ENCODE assay signal across 7 cellular contexts in the genomic region with DNA sequence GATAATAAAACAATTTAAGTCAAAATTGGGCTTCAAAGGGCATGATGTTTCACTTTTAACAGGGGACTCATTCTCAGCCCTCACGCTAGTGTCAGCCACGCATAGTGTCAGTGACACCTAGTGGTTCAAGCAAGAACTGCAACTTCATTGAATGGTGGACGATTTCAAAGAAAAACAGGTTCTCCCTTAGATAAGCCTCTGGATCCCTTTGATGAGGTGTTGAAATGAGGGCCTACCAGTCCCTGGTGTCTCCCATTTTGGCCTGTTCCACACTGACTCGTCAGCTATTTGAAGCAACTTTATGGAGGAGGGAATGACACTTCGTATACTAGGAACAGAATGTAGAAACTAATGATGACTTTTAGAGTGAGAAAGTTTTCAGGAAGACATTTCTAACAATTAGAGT. TPM values are rescaled to one million over a fixed set of nuclear protein-coding genes. Genes with fewer than 3 reads are reported as not detected.
DNase-seq lines count a peak whose midpoint lies in the region; ATAC-seq, FAIRE-seq and TF ChIP-seq lines count a peak whose summit lies in the region.

No MANE protein-coding gene starts in this region.

- FAIRE-seq in H54 (lab: Jason Lieb, UNC): peak; percentile 75

- no peak overlapping the region for H3K4me3 ChIP-seq in OCI-LY1 (ENCODE audit: low read depth, low read length, poor library complexity, severe bottlenecking)
- no peak overlapping the region for H3K4me3 ChIP-seq in adrenal gland
- no peak overlapping the region for H3K4me3 ChIP-seq in hepatocyte

- no peaks in the 10 kb centered on the region for H3K9me3 ChIP-seq in OCI-LY1 (ENCODE audit: low read length)
- no peaks in the 10 kb centered on the region for H3K9me3 ChIP-seq in adrenal gland (replicated peaks in 1 of 3)
- no peaks in the 10 kb centered on the region for H3K9me3 ChIP-seq in hepatocyte (ENCODE audit: low read depth)

- H3K9ac ChIP-seq in OCI-LY1 (ENCODE audit: low read length): no peak overlapping the region

- no peak overlapping the region for H2AFZ ChIP-seq in OCI-LY1 (ENCODE audit: low read length)
- no peak overlapping the region for H2AFZ ChIP-seq in hepatocyte

- H3K4me1 ChIP-seq in OCI-LY1 (ENCODE audit: insufficient read depth, low read length, severe bottlenecking) (peaks cover 12% of the 10 kb centered on the region), adrenal gland (replicated peaks in 1 of 2) (no peaks in the 10 kb centered on the region), hepatocyte (ENCODE audit: insufficient read depth) (peaks cover 26% of the 10 kb centered on the region)

- H3K27ac ChIP-seq in OCI-LY1 (ENCODE audit: low read depth, low read length, poor library complexity, severe bottlenecking): no peak overlapping the region
- no peak overlapping the region for H3K27ac ChIP-seq in adrenal gland
- H3K27ac ChIP-seq in hepatocyte: peak overlapping the region; percentile 28

- TF ChIP-seq CTCF in OCI-LY1 (IDR thresholded peaks at IDR 0.05; ENCODE audit: low read length) (peak; percentile 76), adrenal gland (IDR thresholded peaks at IDR 0.05) (peak; percentile 30 to 84 (median 66)), hepatocyte (IDR thresholded peaks at IDR 0.05; ENCODE audit: poor library complexity) (peak; percentile 74)

- H3K79me2 ChIP-seq in OCI-LY1 (ENCODE audit: insufficient read depth, low read length) (no peaks in the 10 kb centered on the region), hepatocyte (no peaks in the 10 kb centered on the region)

- intact Hi-C loops in adrenal gland (cut with DNase I): loop anchor here (10.0 kb wide), 2 partner anchors 301 to 321 kb away; no protein-coding TSS in a partner anchor

- H4K20me1 ChIP-seq in OCI-LY1 (ENCODE audit: insufficient read depth, low read length) (no peaks in the 10 kb centered on the region), hepatocyte (ENCODE audit: insufficient read depth, poor library complexity, severe bottlenecking) (no peaks in the 10 kb centered on the region)

- DNase-seq in DMS153 (lab: John Stamatoyannopoulos, UW) (peak; percentile 32), H54 (ENCODE audit: insufficient read length, low spot score) (peak; percentile 6), adrenal gland (peak in 5 of 7 donors; percentile 14 to 60 (median 44)), hepatocyte (ENCODE audit: low spot score) (peak; percentile 62), smooth muscle cell of the brain vasculature (ENCODE audit: low read depth, low spot score) (peak; percentile 7)

- H3K27me3 ChIP-seq in OCI-LY1 (ENCODE audit: insufficient read depth, low read length) (no peaks in the 10 kb centered on the region), adrenal gland (no peaks in the 10 kb centered on the region), hepatocyte (no peaks in the 10 kb centered on the region)

- H3F3A ChIP-seq in OCI-LY1 (ENCODE audit: insufficient read depth, low read length): no peaks in the 10 kb centered on the region

- no peaks in the 10 kb centered on the region for H3K9me2 ChIP-seq in OCI-LY1 (ENCODE audit: low read depth, low read length)
- no peaks in the 10 kb centered on the region for H3K9me2 ChIP-seq in hepatocyte (replicated peaks; ENCODE audit: insufficient read depth)

- TF ChIP-seq POLR2A in H54 (IDR thresholded peaks at IDR 0.05; ENCODE audit: low read depth, low read length) (no peak), adrenal gland (IDR thresholded peaks at IDR 0.05) (no peak)

- H3K36me3 ChIP-seq in OCI-LY1 (ENCODE audit: insufficient read depth, low read length): no peaks in the 10 kb centered on the region; the same call in 1 of the 2 replicates
- no peaks in the 10 kb centered on the region for H3K36me3 ChIP-seq in adrenal gland (replicated peaks in 1 of 2)
- H3K36me3 ChIP-seq in hepatocyte (replicated peaks; ENCODE audit: insufficient read depth, low read depth): no peaks in the 10 kb centered on the region

- no peak overlapping the region for H3K4me2 ChIP-seq in OCI-LY1 (ENCODE audit: low read length)
- H3K4me2 ChIP-seq in hepatocyte: no peak overlapping the region

- ATAC-seq in HG02938 (IDR thresholded peaks at IDR 0.05; ENCODE audit: unreplicated experiment): no peak

- 12 to 17% (median 14%) methylated on average over 5 of the region's 5 CpGs for WGBS in adrenal gland, 4 donors
- WGBS in hepatocyte (ENCODE audit: low lambda C conversion rate, missing lambda C conversion rate): 14% methylated on average over 5 of the region's 5 CpGs

RNA-seq across cellular contexts. Expression of a gene that starts 56.2 kb away (rescaled TPM):
- under 1 TPM in 3 of 8 donors, not detected in 5; 0.14 to 0.36 (median 0.24) TPM for total RNA-seq in adrenal gland
- 1 to 10 TPM in 1 of 3 donors, under 1 TPM in 2; under 0.01 to 1.1 (median 0.40) TPM for polyA plus RNA-seq in adrenal gland
- total RNA-seq in hepatocyte: not detected in 2 replicates
- not detected in 2 replicates for polyA plus RNA-seq in hepatocyte

Comparison
In these comparisons a context has a peak if more than half of its experiments do, and no peak if none do; other contexts are left out.
1. DNase-seq: peak in every context shown above with its lines; median percentile 62 in hepatocyte; 44 in adrenal gland; 32 in DMS153; 7 in smooth muscle cell of the brain vasculature; 6 in H54.